Comparison of ENCODE assay signal across 8 cellular contexts in genomic region chr11:47991266-47991830, GRCh38. TPM values are rescaled to one million over a fixed set of nuclear protein-coding genes. Genes with fewer than 3 reads are reported as not detected.
DNase-seq lines count a peak whose midpoint lies in the region; ATAC-seq and TF ChIP-seq lines count a peak whose summit lies in the region.

No MANE protein-coding gene starts in this region.

- no peaks in the 10 kb centered on the region for H3K27me3 ChIP-seq in HUES48 (ENCODE audit: control insufficient read depth, insufficient read depth, low read length)
- H3K27me3 ChIP-seq in SK-N-SH (ENCODE audit: insufficient read depth), result no peaks in the 10 kb centered on the region
- H3K27me3 ChIP-seq in smooth muscle cell (ENCODE audit: low read depth), result no peaks in the 10 kb centered on the region

- CTCF ChIA-PET in SK-N-SH (lab: Yijun Ruan, JAX), result no interaction called here
- CTCF ChIA-PET in GM10248 (lab: Yijun Ruan, JAX), result no interaction called here

- H3K4me3 ChIP-seq in HUES48 (ENCODE audit: low read depth, low read length) (peak overlapping the region; percentile 18; the same call in 1 of the 2 replicates), SK-N-SH (ENCODE audit: low read depth in 2 of 2, low read length in 1 of 2) (0 out of 4 replicates have a peak overlapping the region, but pooled peaks of 1 of the 2 experiments have one; percentile 12), smooth muscle cell (no peak overlapping the region)

- H3K9me3 ChIP-seq in HUES48 (ENCODE audit: control insufficient read depth, insufficient read depth, low read length), result no peaks in the 10 kb centered on the region
- no peaks in the 10 kb centered on the region for H3K9me3 ChIP-seq in SK-N-SH
- no peaks in the 10 kb centered on the region for H3K9me3 ChIP-seq in smooth muscle cell (replicated peaks; ENCODE audit: low read depth)

- peaks cover 0 to 2% (median 0%) of the 10 kb centered on the region in 7 donors for H3K9me3 Mint-ChIP-seq in CD14-positive monocyte

- H3K4me1 ChIP-seq in HUES48 (ENCODE audit: control insufficient read depth, insufficient read depth, low read length), result peaks cover 14% of the 10 kb centered on the region
- H3K4me1 ChIP-seq in SK-N-SH (ENCODE audit: control insufficient read depth in 1 of 2, insufficient read depth in 2 of 2, low read depth in 1 of 2, low read length in 1 of 2), result peaks cover 5 to 22% of the 10 kb centered on the region in 2 experiments; a peak in 3 of 4 replicates
- H3K4me1 ChIP-seq in smooth muscle cell (ENCODE audit: low read depth), result peaks cover 8% of the 10 kb centered on the region

- H3K36me3 ChIP-seq in HUES48 (ENCODE audit: control insufficient read depth, insufficient read depth, low read length), result no peaks in the 10 kb centered on the region
- no peaks in the 10 kb centered on the region for H3K36me3 ChIP-seq in SK-N-SH (replicated peaks in 1 of 2; ENCODE audit: control insufficient read depth in 1 of 2, insufficient read depth in 2 of 2, low read length in 1 of 2)
- H3K36me3 ChIP-seq in smooth muscle cell (ENCODE audit: low read depth), result no peaks in the 10 kb centered on the region

- DNase-seq in CD14-positive monocyte (ENCODE audit: low spot score) (no peak), SK-N-SH (no peak), left cardiac atrium (no peak), smooth muscle cell (lab: John Stamatoyannopoulos, UW; ENCODE audit: unreplicated experiment) (no peak), 8988T (no peak), globus pallidus (ENCODE audit: low spot score) (no peak), GM10248 (ENCODE audit: extremely low spot score) (no peak)

- peak overlapping the region; percentile 38; the same call in 1 of the 2 replicates for H3K4me2 ChIP-seq in SK-N-SH
- H3K4me2 ChIP-seq in smooth muscle cell, result peak overlapping the region; percentile 21

- H2AFZ ChIP-seq in SK-N-SH (ENCODE audit: low read depth), result no peak overlapping the region
- no peak overlapping the region for H2AFZ ChIP-seq in smooth muscle cell (ENCODE audit: low read depth)

- H3K79me2 ChIP-seq in SK-N-SH (ENCODE audit: insufficient read depth), result peaks cover 99% of the 10 kb centered on the region
- H3K79me2 ChIP-seq in smooth muscle cell (ENCODE audit: low read depth), result peaks cover 13% of the 10 kb centered on the region

- H3K4me1 Mint-ChIP-seq in CD14-positive monocyte, result peaks cover 88% of the 10 kb centered on the region

- peaks cover 39% of the 10 kb centered on the region for H3F3A ChIP-seq in SK-N-SH (replicated peaks; ENCODE audit: insufficient read depth)
- H3F3A ChIP-seq in smooth muscle cell (ENCODE audit: low read depth), result no peaks in the 10 kb centered on the region

- WGBS in SK-N-SH (ENCODE audit: low lambda C conversion rate), result 42% methylated on average over 9 of the region's 9 CpGs
- 39% methylated on average over 9 of the region's 9 CpGs for WGBS in smooth muscle cell (ENCODE audit: low lambda C conversion rate)

- peaks cover 13 to 17% of the 10 kb centered on the region in 2 donors for H3K36me3 Mint-ChIP-seq in CD14-positive monocyte

- POLR2A ChIA-PET in SK-N-SH (lab: Yijun Ruan, JAX) (no interaction called here), GM10248 (lab: Yijun Ruan, JAX) (no interaction called here)

- H3K9ac ChIP-seq in HUES48 (ENCODE audit: low read depth, low read length) (no peak overlapping the region), SK-N-SH (no peak overlapping the region; the same call in 1 of the 2 replicates), smooth muscle cell (ENCODE audit: low read depth) (no peak overlapping the region)

- H3K9me2 ChIP-seq in SK-N-SH, result no peaks in the 10 kb centered on the region

- H3K27me3 Mint-ChIP-seq in CD14-positive monocyte (ENCODE audit: low read depth in 3 of 3), result peaks cover 0 to 1% (median 0%) of the 10 kb centered on the region in 3 donors

- peak overlapping the region; percentile 61 for H3K27ac ChIP-seq in HUES48 (ENCODE audit: low read depth, low read length)
- peak overlapping the region in 1 of 2 experiments; percentile 62; a peak in 2 of 4 replicates for H3K27ac ChIP-seq in SK-N-SH (ENCODE audit: low read depth in 2 of 2, low read length in 1 of 2)
- peak overlapping the region; percentile 66 for H3K27ac ChIP-seq in smooth muscle cell (ENCODE audit: low read depth)

- no peak for TF ChIP-seq EP300 in SK-N-SH (IDR thresholded peaks at IDR 0.05; ENCODE audit: borderline replicate concordance in 1 of 2, low read depth in 1 of 2, low read length in 1 of 2)

- H4K20me1 ChIP-seq in SK-N-SH (ENCODE audit: insufficient read depth) (peaks cover 9% of the 10 kb centered on the region), smooth muscle cell (ENCODE audit: low read depth) (no peaks in the 10 kb centered on the region)

- intact Hi-C loops in CD14-positive monocyte (cut with micrococcal nuclease), result no loop called here
- intact Hi-C loops in left cardiac atrium (cut with DNase I), result no loop called here

- H3K4me3 Mint-ChIP-seq in CD14-positive monocyte, result peak overlapping the region; percentile 20 to 30

- TF ChIP-seq CTCF in CD14-positive monocyte (IDR thresholded peaks at IDR 0.05) (no peak), SK-N-SH (IDR thresholded peaks at IDR 0.05) (no peak), smooth muscle cell (IDR thresholded peaks at IDR 0.05; ENCODE audit: borderline replicate concordance, insufficient read depth, poor library complexity, severe bottlenecking) (no peak), GM10248 (IDR thresholded peaks at IDR 0.05; ENCODE audit: control extremely low read depth, extremely low read depth, low read depth, missing control alignments) (no peak)

- peak; percentile 24 to 38 for ATAC-seq in left cardiac atrium

- TF ChIP-seq RAD21 in SK-N-SH (IDR thresholded peaks at IDR 0.05; ENCODE audit: low read length), result no peak

- peak overlapping the region; percentile 30 to 89 (median 82) for H3K27ac Mint-ChIP-seq in CD14-positive monocyte

TF ChIP-seq in SK-N-SH, 30 proteins besides CTCF, POLR2A, EP300 and RAD21 (continues in another document):
- TF ChIP-seq SIN3A (IDR thresholded peaks at IDR 0.05; ENCODE audit: borderline replicate concordance, low read depth, low read length) (no peak), POLR2AphosphoS5 (IDR thresholded peaks at IDR 0.05; ENCODE audit: low read depth, low read length) (no peak), FOXM1 (IDR thresholded peaks at IDR 0.05; ENCODE audit: low read depth) (no peak), GATA2 (CRISPR knock-in tag; IDR thresholded peaks at IDR 0.05) (no peak), YY1 (IDR thresholded peaks at IDR 0.05; ENCODE audit: low read depth) (no peak), ZBTB33 (IDR thresholded peaks at IDR 0.05; ENCODE audit: borderline replicate concordance, low read depth) (no peak), SMC3 (IDR thresholded peaks at IDR 0.05; ENCODE audit: low read depth, low read length) (no peak), IRF3 (IDR thresholded peaks at IDR 0.05; ENCODE audit: low read depth, low read length) (no peak), TEAD4 (IDR thresholded peaks at IDR 0.05; ENCODE audit: borderline replicate concordance, insufficient read depth) (no peak), MEF2A (IDR thresholded peaks at IDR 0.05; ENCODE audit: borderline replicate concordance, low read depth) (no peak), FOXJ3 (CRISPR knock-in tag; IDR thresholded peaks at IDR 0.05) (no peak), NRF1 (IDR thresholded peaks at IDR 0.05; ENCODE audit: low read depth, low read length) (no peak)

RNA-seq across cellular contexts. Expression of gene PTPRJ, which starts 11.0 kb away (rescaled TPM):
- polyA plus RNA-seq in CD14-positive monocyte (10 to 100 TPM in 1 of 2 donors, 1 to 10 TPM in 1; 10.0 to 14.6 TPM), SK-N-SH (2012; rRNA removed) (4.5 and 4.7 TPM in 2 replicates), smooth muscle cell (1.5 and 1.7 TPM in 2 replicates)
- 5.0 and 5.4 TPM in 2 replicates for polyA plus RNA-seq in SK-N-SH (2012; cell fraction: cytosol; rRNA removed)
- polyA plus RNA-seq in SK-N-SH (2012; cell fraction: nucleus; rRNA removed), result 5.6 and 8.6 TPM in 2 replicates
- total RNA-seq in left cardiac atrium (1 to 10 TPM; 6.7 TPM), smooth muscle cell (2.6 and 6.3 TPM in 2 replicates)
